Comparison of ENCODE assay signal across 27 cellular contexts in genomic region chr1:213391445-213391844, GRCh38.
"Had no signal": no experiment of that assay in that cellular context is flagged by ENCODE, and none has a peak within 500 bp of the region (broad histone marks: within the 10 kb centered on the region; RNA-seq: fewer than 3 reads in every experiment).

No MANE protein-coding gene starts in this region.

- H3K9me3 ChIP-seq: colonic mucosa, esophagus muscularis mucosa, esophagus squamous epithelium, gastrocnemius medialis, gastroesophageal sphincter had no signal

- H3K4me3 Mint-ChIP-seq: dendritic cell treated with granulocyte-macrophage colony-stimulating factor and Interleukin-4, amounts not matched to agents 40 ng/mL and 50 ng/mL, for 4 days; effector memory CD8-positive, alpha-beta T cell; endodermal cell had no signal

- ATAC-seq: effector memory CD8-positive, alpha-beta T cell; esophagus mucosa; foreskin keratinocyte; gastrocnemius medialis; gastroesophageal sphincter; heart left ventricle had no signal

- H3K4me1 ChIP-seq: colonic mucosa, esophagus muscularis mucosa, esophagus squamous epithelium, foreskin keratinocyte, gastrocnemius medialis, gastroesophageal sphincter, heart left ventricle had no signal

- H3K27me3 Mint-ChIP-seq: dendritic cell treated with granulocyte-macrophage colony-stimulating factor and Interleukin-4, amounts not matched to agents 40 ng/mL and 50 ng/mL, for 4 days had no signal

- H3K27ac Mint-ChIP-seq: dendritic cell treated with granulocyte-macrophage colony-stimulating factor and Interleukin-4, amounts not matched to agents 40 ng/mL and 50 ng/mL, for 4 days; effector memory CD8-positive, alpha-beta T cell; endodermal cell had no signal

- H3K27ac ChIP-seq: colonic mucosa, dorsolateral prefrontal cortex, epithelial cell of prostate, esophagus muscularis mucosa, esophagus squamous epithelium, foreskin keratinocyte, gastrocnemius medialis, gastroesophageal sphincter, heart left ventricle had no signal

- H3K4me3 ChIP-seq: colonic mucosa, dorsolateral prefrontal cortex, esophagus muscularis mucosa, esophagus squamous epithelium, gastrocnemius medialis, gastroesophageal sphincter, heart left ventricle had no signal

- H3K9me3 Mint-ChIP-seq: dendritic cell treated with granulocyte-macrophage colony-stimulating factor and Interleukin-4, amounts not matched to agents 40 ng/mL and 50 ng/mL, for 4 days; endodermal cell had no signal

- H3K36me3 ChIP-seq: colonic mucosa, esophagus muscularis mucosa, esophagus squamous epithelium, gastrocnemius medialis, gastroesophageal sphincter, heart left ventricle had no signal

- FAIRE-seq: colon, endometrium, endothelial cell of umbilical vein, frontal cortex had no signal

- DNase-seq: colonic mucosa; cortex of kidney; dermis blood vessel endothelial cell; dorsolateral prefrontal cortex; effector CD4-positive, alpha-beta T cell; effector CD8-positive, alpha-beta T cell; effector memory CD4-positive, alpha-beta T cell; effector memory CD8-positive, alpha-beta T cell; endodermal cell; erythroblast; esophagus squamous epithelium; foreskin fibroblast; foreskin keratinocyte; foreskin melanocyte; gastrocnemius medialis; glutamatergic neuron; head of caudate nucleus; heart left ventricle had no signal

- H3K27me3 ChIP-seq: colonic mucosa, esophagus muscularis mucosa, foreskin keratinocyte, gastrocnemius medialis, heart left ventricle had no signal
